31 cellular contexts compared by ENCODE assay signal in genomic region chr13:88257706-88258105, GRCh38.
"Had no signal": no experiment of that assay in that cellular context is flagged by ENCODE, and none has a peak within 500 bp of the region (broad histone marks: within the 10 kb centered on the region; RNA-seq: fewer than 3 reads in every experiment).

No MANE protein-coding gene starts in this region.

- H3K27me3 ChIP-seq: adrenal gland, brain microvascular endothelial cell, esophagus muscularis mucosa, foreskin keratinocyte, gastroesophageal sphincter had no signal

- H3K36me3 ChIP-seq: adrenal gland, brain microvascular endothelial cell, esophagus muscularis mucosa, gastroesophageal sphincter had no signal

- FAIRE-seq: bronchial epithelial cell had no signal

- DNase-seq: activated CD4-positive, alpha-beta memory T cell treated with anti-CD3 and anti-CD28 coated beads, Interleukin-2, amount 10 ng/mL, durations not matched to agents 7 days and 5 days; activated CD4-positive, alpha-beta T cell treated with anti-CD3 and anti-CD28 coated beads for 1 hour; activated CD4-positive, alpha-beta T cell treated with anti-CD3 and anti-CD28 coated beads for 4 hours; activated CD4-positive, alpha-beta T cell treated with anti-CD3 and anti-CD28 coated beads, Interleukin-2, amount 10 ng/mL, durations not matched to agents 7 days and 5 days; activated CD4-positive, alpha-beta T cell treated with anti-CD3 and anti-CD28 coated beads, Interleukin-2, amount 50 U/mL, for 4 hours; activated CD8-positive, alpha-beta memory T cell treated with anti-CD3 and anti-CD28 coated beads, Interleukin-2, amount 50 U/mL, for 48 hours; activated effector memory CD4-positive, alpha-beta T cell treated with Interleukin-2 at 50 U/mL for 16 hours; activated gamma-delta T cell treated with Interleukin-2 at 50 U/mL for 16 hours; activated naive CD4-positive, alpha-beta T cell treated with Interleukin-2 at 50 U/mL for 16 hours; activated naive CD8-positive, alpha-beta T cell treated with anti-CD3 and anti-CD28 coated beads for 36 hours; activated naive CD8-positive, alpha-beta T cell treated with anti-CD3 and anti-CD28 coated beads, Interleukin-2, amount 50 U/mL, for 24 hours; activated T-cell treated with anti-CD3 and anti-CD28 coated beads for 4 hours; activated T-cell treated with anti-CD3 and anti-CD28 coated beads, Interleukin-2, amount 50 U/mL, for 24 hours; activated T-cell treated with anti-CD3 and anti-CD28 coated beads, Interleukin-2, amount 50 U/mL, for 72 hours; adrenal gland; amygdala; aorta; brain microvascular endothelial cell; cortex of kidney; dermis blood vessel endothelial cell; effector CD4-positive, alpha-beta T cell; effector memory CD8-positive, alpha-beta T cell; erythroblast; foreskin keratinocyte; head of caudate nucleus; T-helper 2 cell had no signal

- H3K27ac ChIP-seq: adrenal gland, brain microvascular endothelial cell, esophagus muscularis mucosa, foreskin keratinocyte, gastroesophageal sphincter, VCaP had no signal

- H3K4me3 ChIP-seq: adrenal gland, esophagus muscularis mucosa, gastroesophageal sphincter had no signal

- H3K9me3 ChIP-seq: adrenal gland, esophagus muscularis mucosa, gastroesophageal sphincter had no signal

- ATAC-seq: activated naive CD8-positive, alpha-beta T cell treated with anti-CD3 and anti-CD28 coated beads, Interleukin-2, amount 50 U/mL, for 24 hours; activated T-cell treated with anti-CD3 and anti-CD28 coated beads, Interleukin-2, amount 50 U/mL, for 72 hours; effector memory CD8-positive, alpha-beta T cell; foreskin keratinocyte; gastroesophageal sphincter; WTC11 had no signal

- H3K4me1 ChIP-seq: adrenal gland, esophagus muscularis mucosa, foreskin keratinocyte, gastroesophageal sphincter had no signal
